In genomic region chr9:77946969-77947368, GRCh38 we compare ENCODE assay signal across 10 cellular contexts.
DNase-seq lines count a peak whose midpoint lies in the region; ATAC-seq and TF ChIP-seq lines count a peak whose summit lies in the region.
"Had no signal": no experiment of that assay in that cellular context is flagged by ENCODE, and none has a peak within 500 bp of the region (broad histone marks: within the 10 kb centered on the region; RNA-seq: fewer than 3 reads in every experiment).

No MANE protein-coding gene starts in this region.

- no peak for TF ChIP-seq CTCF in upper lobe of left lung (IDR thresholded peaks at IDR 0.05)

- no peak for ATAC-seq in T-helper 17 cell
- peak; percentile 54 for ATAC-seq in left lobe of liver
- ATAC-seq in upper lobe of left lung (ENCODE audit: low FRiP score in 2 of 2) = peak in 1 of 2 donors; percentile 44

- H3K4me3 Mint-ChIP-seq in activated CD4-positive, alpha-beta T cell treated with anti-CD3 and anti-CD28 coated beads, Interleukin-2, amount 10 ng/mL, durations not matched to agents 24 days and 14 days = no peak overlapping the region
- no peak overlapping the region for H3K4me3 Mint-ChIP-seq in T-helper 17 cell
- H3K4me3 Mint-ChIP-seq: nephron had no signal

- peaks cover 35% of the 10 kb centered on the region for H3K4me1 Mint-ChIP-seq in activated CD4-positive, alpha-beta T cell treated with anti-CD3 and anti-CD28 coated beads, Interleukin-2, amount 10 ng/mL, durations not matched to agents 24 days and 14 days
- peaks cover 51% of the 10 kb centered on the region for H3K4me1 Mint-ChIP-seq in T-helper 17 cell

- 19% methylated on average over 4 of the region's 4 CpGs for WGBS in upper lobe of left lung, 2 donors

- no peaks in the 10 kb centered on the region for H3K9me3 Mint-ChIP-seq in activated CD4-positive, alpha-beta T cell treated with anti-CD3 and anti-CD28 coated beads, Interleukin-2, amount 10 ng/mL, durations not matched to agents 24 days and 14 days
- H3K9me3 Mint-ChIP-seq: nephron had no signal

- intact Hi-C loops in activated CD4-positive, alpha-beta T cell treated with anti-CD3 and anti-CD28 coated beads, Interleukin-2, amount 10 ng/mL, durations not matched to agents 24 days and 14 days (cut with micrococcal nuclease) = no loop called here

- peak overlapping the region; percentile 48 for H3K27ac Mint-ChIP-seq in activated CD4-positive, alpha-beta T cell treated with anti-CD3 and anti-CD28 coated beads, Interleukin-2, amount 10 ng/mL, durations not matched to agents 24 days and 14 days
- peak overlapping the region; percentile 47 for H3K27ac Mint-ChIP-seq in T-helper 17 cell

- DNase-seq in activated CD4-positive, alpha-beta T cell treated with anti-CD3 and anti-CD28 coated beads, Interleukin-2, amount 10 ng/mL, durations not matched to agents 24 days and 14 days = no peak
- no peak for DNase-seq in activated CD4-positive, alpha-beta T cell treated with anti-CD3 and anti-CD28 coated beads for 1 hour
- DNase-seq in T-helper 17 cell (no peak), left lobe of liver (ENCODE audit: low spot score) (no peak), upper lobe of left lung (peak in 1 of 2 donors; percentile 46), NCI-H2107 treated with DMSO at 0.1 percent for 48 hours (lab: John Stamatoyannopoulos, UW; ENCODE audit: unreplicated experiment) (no peak), GM03348 (ENCODE audit: low spot score) (no peak), GM19240 (ENCODE audit: insufficient read length, low spot score) (no peak)
- DNase-seq: central memory CD4-positive, alpha-beta T cell had no signal

- H3K4me3 ChIP-seq in upper lobe of left lung = peak overlapping the region in 1 of 4 donors; percentile 2

- no peaks in the 10 kb centered on the region for H3K27me3 ChIP-seq in upper lobe of left lung

- TF ChIP-seq POLR2A in upper lobe of left lung (IDR thresholded peaks at IDR 0.05) = no peak

- H3K9me3 ChIP-seq in T-helper 17 cell (ENCODE audit: control insufficient read depth, low read length, poor library complexity, severe bottlenecking) (no peaks in the 10 kb centered on the region), upper lobe of left lung (no peaks in the 10 kb centered on the region)

- H3K27me3 Mint-ChIP-seq in activated CD4-positive, alpha-beta T cell treated with anti-CD3 and anti-CD28 coated beads, Interleukin-2, amount 10 ng/mL, durations not matched to agents 24 days and 14 days = no peaks in the 10 kb centered on the region
- H3K27me3 Mint-ChIP-seq in T-helper 17 cell = no peaks in the 10 kb centered on the region

- no peaks in the 10 kb centered on the region for H3K36me3 ChIP-seq in upper lobe of left lung

- peaks cover 66 to 91% (median 76%) of the 10 kb centered on the region in 4 donors for H3K4me1 ChIP-seq in upper lobe of left lung

- H3K36me3 Mint-ChIP-seq in activated CD4-positive, alpha-beta T cell treated with anti-CD3 and anti-CD28 coated beads, Interleukin-2, amount 10 ng/mL, durations not matched to agents 24 days and 14 days (ENCODE audit: low read depth) = no peaks in the 10 kb centered on the region
- H3K36me3 Mint-ChIP-seq in T-helper 17 cell (ENCODE audit: low read depth) = no peaks in the 10 kb centered on the region

- peak overlapping the region; percentile 77 to 85 (median 83) for H3K27ac ChIP-seq in upper lobe of left lung

- no peak for TF ChIP-seq EP300 in upper lobe of left lung (IDR thresholded peaks at IDR 0.05)
